Comparison of ENCODE assay signal across 1 cellular context in genomic region chr5:179820483-179821297, GRCh38.
TF ChIP-seq lines count a peak whose summit lies in the region.

Gene SQSTM1 (plus strand): TSS chr5:179820905. CDS start chr5:179820937, 32 bp downstream.

TF ChIP-seq in K562, 482 proteins besides CTCF, POLR2A, EP300 and RAD21 (continued from another document and continues in another):
- TF ChIP-seq CREB3L1 (IDR thresholded peaks at IDR 0.05; ENCODE audit: borderline replicate concordance, low read depth): no peak; the same call in 1 of the 2 replicates
- TF ChIP-seq MBD2 (IDR thresholded peaks at IDR 0.05; ENCODE audit: borderline replicate concordance, low read depth): peak; percentile 54; the same call in 1 of the 2 replicates
- TF ChIP-seq HNRNPH1 (optimal IDR thresholded peaks at IDR 0.05; ENCODE audit: low read depth, low read length): no peak
- TF ChIP-seq ELF4 (CRISPR knock-in tag; IDR thresholded peaks at IDR 0.05): no peak
- peak; percentile 30 to 51; a peak in 3 of 4 replicates for TF ChIP-seq MNT (conservative IDR thresholded peaks at IDR 0.05)
- no peak for TF ChIP-seq HES1 (IDR thresholded peaks at IDR 0.05; ENCODE audit: low read depth)
- no peak for TF ChIP-seq ZNF785 (CRISPR knock-in tag; IDR thresholded peaks at IDR 0.05)
- no peak for TF ChIP-seq HMG20A (CRISPR knock-in tag; conservative IDR thresholded peaks at IDR 0.05)
- TF ChIP-seq HMGN3 (IDR thresholded peaks at IDR 0.05; ENCODE audit: borderline replicate concordance, extremely low read depth, insufficient read length, low read depth, low read length): peak; percentile 81
- TF ChIP-seq HBP1 (CRISPR knock-in tag; IDR thresholded peaks at IDR 0.05): no peak
- TF ChIP-seq HINFP (tag; conservative IDR thresholded peaks at IDR 0.05; ENCODE audit: low read depth): 0 out of 2 replicates have a peak, but pooled peaks have one; percentile 20
- no peak for TF ChIP-seq ZBTB8A (IDR thresholded peaks at IDR 0.05; ENCODE audit: partially characterized antibody)
- TF ChIP-seq RFX5 (IDR thresholded peaks at IDR 0.05; ENCODE audit: low read depth, low read length): no peak
- no peak for TF ChIP-seq ZNF589 (CRISPR knock-in tag; IDR thresholded peaks at IDR 0.05; ENCODE audit: low read depth)
- TF ChIP-seq ZNF695 (CRISPR knock-in tag; IDR thresholded peaks at IDR 0.05): no peak
- TF ChIP-seq ELK3 (CRISPR knock-in tag; IDR thresholded peaks at IDR 0.05): 0 out of 2 replicates have a peak, but pooled peaks have one; percentile 5
- TF ChIP-seq NFE2 (IDR thresholded peaks at IDR 0.05; ENCODE audit: low read depth): peak; percentile 93
- no peak for TF ChIP-seq ZNF445 (CRISPR knock-in tag; IDR thresholded peaks at IDR 0.05; ENCODE audit: low read depth)
- no peak for TF ChIP-seq ZBTB12 (CRISPR knock-in tag; IDR thresholded peaks at IDR 0.05)
- TF ChIP-seq XRCC5 (IDR thresholded peaks at IDR 0.05; ENCODE audit: low read depth, low read length): no peak; the same call in 1 of the 2 replicates
- peak; percentile 98 for TF ChIP-seq KDM5B (IDR thresholded peaks at IDR 0.05; ENCODE audit: insufficient replicate concordance, low read depth, low read length)
- TF ChIP-seq POLR2H (tag; IDR thresholded peaks at IDR 0.05; ENCODE audit: low read depth): peak; percentile 97
- no peak for TF ChIP-seq PKNOX1 (IDR thresholded peaks at IDR 0.05)
- TF ChIP-seq ZNF232 (CRISPR knock-in tag; IDR thresholded peaks at IDR 0.05): no peak
- 0 out of 2 replicates have a peak, but pooled peaks have one; percentile 45 for TF ChIP-seq ZBED1 (IDR thresholded peaks at IDR 0.05)
- TF ChIP-seq CREBBP (IDR thresholded peaks at IDR 0.05; ENCODE audit: low read depth, low read length): no peak
- peak; percentile 81 for TF ChIP-seq EP400 (IDR thresholded peaks at IDR 0.05)
- peak in 1 of 2 experiments; percentile 81; a peak in 2 of 4 replicates for TF ChIP-seq ZMIZ1 (IDR thresholded peaks at IDR 0.05; ENCODE audit: low read depth in 2 of 2, low read length in 2 of 2)
- TF ChIP-seq NR0B1 (IDR thresholded peaks at IDR 0.05; ENCODE audit: partially characterized antibody): no peak
- 0 out of 2 replicates have a peak, but pooled peaks have one; percentile 59 for TF ChIP-seq HSF4 (CRISPR knock-in tag; IDR thresholded peaks at IDR 0.05; ENCODE audit: borderline replicate concordance)
- no peak for TF ChIP-seq PHF21A (IDR thresholded peaks at IDR 0.05; ENCODE audit: borderline replicate concordance, low read depth)
- no peak for TF ChIP-seq FOXP4 (CRISPR knock-in tag; IDR thresholded peaks at IDR 0.05; ENCODE audit: borderline replicate concordance)
- TF ChIP-seq PHB (CRISPR knock-in tag; IDR thresholded peaks at IDR 0.05): no peak
- no peak for TF ChIP-seq ATF1 (CRISPR knock-in tag; IDR thresholded peaks at IDR 0.05)
- peak; percentile 81; the same call in 1 of the 2 replicates for TF ChIP-seq ATF1 (tag; IDR thresholded peaks at IDR 0.05)
- TF ChIP-seq SNIP1 (IDR thresholded peaks at IDR 0.05; ENCODE audit: low read depth): no peak
- TF ChIP-seq FOXP1 (CRISPR knock-in tag; IDR thresholded peaks at IDR 0.05): peak; percentile 10; the same call in 1 of the 2 replicates
- no peak for TF ChIP-seq MBD1 (CRISPR knock-in tag; IDR thresholded peaks at IDR 0.05)
- no peak; the same call in 1 of the 2 replicates for TF ChIP-seq ZNF583 (CRISPR knock-in tag; IDR thresholded peaks at IDR 0.05)
